In genomic region chr1:29171521-29171920, GRCh38 we compare ENCODE assay signal across 15 cellular contexts. TPM values are rescaled to one million over a fixed set of nuclear protein-coding genes. Genes with fewer than 3 reads are reported as not detected.
DNase-seq lines count a peak whose midpoint lies in the region; ATAC-seq and TF ChIP-seq lines count a peak whose summit lies in the region.
"Had no signal": no experiment of that assay in that cellular context is flagged by ENCODE, and none has a peak within 500 bp of the region (broad histone marks: within the 10 kb centered on the region; RNA-seq: fewer than 3 reads in every experiment).

No MANE protein-coding gene starts in this region.

- no peaks in the 10 kb centered on the region for H3K27me3 Mint-ChIP-seq in memory B cell

- H3K27ac ChIP-seq in cardiac muscle cell, result peak overlapping the region; percentile 44
- peak overlapping the region; percentile 9; the same call in 1 of the 2 replicates for H3K27ac ChIP-seq in SK-N-MC
- H3K27ac ChIP-seq in mesenchymal stem cell (ENCODE audit: low read length, poor library complexity, severe bottlenecking), result no peak overlapping the region
- H3K27ac ChIP-seq: lower lobe of right lung, WERI-Rb-1 had no signal

- H3K27ac Mint-ChIP-seq in memory B cell, result peak overlapping the region; percentile 87

- H3K14ac ChIP-seq in mesenchymal stem cell (ENCODE audit: low read length in 2 of 2), result no peak overlapping the region

- DNase-seq in cardiac muscle cell (ENCODE audit: low read depth in 1 of 2, low spot score in 1 of 2) (no peak), Right ventricle myocardium inferior (ENCODE audit: missing footprints) (no peak), SK-N-MC (ENCODE audit: low read depth, low spot score) (no peak), memory B cell (ENCODE audit: low spot score in 2 of 2) (no peak), GF-D8 (lab: John Stamatoyannopoulos, UW) (no peak), hepatic stellate cell (ENCODE audit: low spot score) (no peak), mesenchymal stem cell (no peak)
- DNase-seq: effector memory CD4-positive, alpha-beta T cell; lower lobe of right lung; NCI-H146; nucleus accumbens; SK-N-SH; small intestine; WERI-Rb-1 had no signal

- H3K36me3 Mint-ChIP-seq in memory B cell, result peaks cover 21% of the 10 kb centered on the region

- H3K9me3 ChIP-seq in cardiac muscle cell (ENCODE audit: low read depth) (no peaks in the 10 kb centered on the region), SK-N-MC (ENCODE audit: low read depth, low read length) (no peaks in the 10 kb centered on the region), mesenchymal stem cell (ENCODE audit: control insufficient read depth, low read length) (no peaks in the 10 kb centered on the region)
- H3K9me3 ChIP-seq: lower lobe of right lung, SK-N-SH had no signal

- intact Hi-C loops in Right ventricle myocardium inferior (cut with DNase I), result no loop called here

- no peak overlapping the region for H2BK120ac ChIP-seq in mesenchymal stem cell (ENCODE audit: low read depth, low read length)

- H2BK12ac ChIP-seq in mesenchymal stem cell (ENCODE audit: low read length in 2 of 2), result no peak overlapping the region

- peak overlapping the region; percentile 49 for H3K4me3 Mint-ChIP-seq in memory B cell

- H3K79me1 ChIP-seq in mesenchymal stem cell (replicated peaks; ENCODE audit: low read length, poor library complexity, severe bottlenecking), result no peaks in the 10 kb centered on the region

- H3K27me3 ChIP-seq in cardiac muscle cell (no peaks in the 10 kb centered on the region), mesenchymal stem cell (ENCODE audit: control insufficient read depth in 1 of 2, insufficient read depth in 1 of 2, low read length in 2 of 2) (no peaks in the 10 kb centered on the region)

- H3K4me2 ChIP-seq in mesenchymal stem cell (ENCODE audit: low read length, poor library complexity, severe bottlenecking), result no peak overlapping the region
- H3K4me2 ChIP-seq: SK-N-SH had no signal

- H3K4me1 ChIP-seq in cardiac muscle cell (ENCODE audit: low read depth), result peaks cover 8% of the 10 kb centered on the region
- peaks cover 2% of the 10 kb centered on the region for H3K4me1 ChIP-seq in mesenchymal stem cell (ENCODE audit: control insufficient read depth, insufficient read depth, low read depth, low read length)

- no peak overlapping the region for H3K18ac ChIP-seq in mesenchymal stem cell (ENCODE audit: low read depth in 1 of 2, low read length in 2 of 2)

- TF ChIP-seq CTCF in cardiac muscle cell (IDR thresholded peaks at IDR 0.05; ENCODE audit: low read depth, low read length), result no peak

- H2BK15ac ChIP-seq in mesenchymal stem cell (ENCODE audit: low read depth, poor library complexity, severe bottlenecking), result no peak overlapping the region

- no peak overlapping the region for H3K23ac ChIP-seq in mesenchymal stem cell (ENCODE audit: low read length in 2 of 2)

- H3K4me1 Mint-ChIP-seq in memory B cell, result peaks cover 33% of the 10 kb centered on the region

- H3K4me3 ChIP-seq in cardiac muscle cell (no peak overlapping the region), SK-N-MC (0 out of 2 replicates have a peak overlapping the region, but pooled peaks have one; percentile 1), mesenchymal stem cell (ENCODE audit: insufficient read depth in 1 of 2, low read depth in 1 of 2, low read length in 2 of 2) (no peak overlapping the region)
- H3K4me3 ChIP-seq: lower lobe of right lung had no signal

- H3K9ac ChIP-seq in SK-N-MC (ENCODE audit: insufficient read length), result no peak overlapping the region
- H3K9ac ChIP-seq in mesenchymal stem cell (ENCODE audit: low read length), result no peak overlapping the region
- H3K9ac ChIP-seq: SK-N-SH had no signal

- no peak overlapping the region for H2AK5ac ChIP-seq in mesenchymal stem cell (ENCODE audit: low read length, severe bottlenecking)

- H3K9me3 Mint-ChIP-seq in memory B cell, result no peaks in the 10 kb centered on the region

- H3K4ac ChIP-seq in mesenchymal stem cell (ENCODE audit: low read depth in 1 of 2, low read length in 2 of 2), result no peak overlapping the region

- H2BK5ac ChIP-seq in mesenchymal stem cell (ENCODE audit: low read depth, low read length, poor library complexity, severe bottlenecking), result no peak overlapping the region

- no peak for TF ChIP-seq POLR2A in GM18505 (IDR thresholded peaks at IDR 0.05; ENCODE audit: borderline replicate concordance, extremely low read depth, insufficient read depth, insufficient read length)

- H2AFZ ChIP-seq in mesenchymal stem cell (ENCODE audit: low read depth, low read length), result no peak overlapping the region

- H4K91ac ChIP-seq in mesenchymal stem cell (ENCODE audit: low read length), result no peak overlapping the region

- peaks cover 13% of the 10 kb centered on the region for H3K36me3 ChIP-seq in cardiac muscle cell
- H3K36me3 ChIP-seq in SK-N-MC (ENCODE audit: insufficient read depth, low read length), result peaks cover 60% of the 10 kb centered on the region
- H3K36me3 ChIP-seq in mesenchymal stem cell (ENCODE audit: control insufficient read depth in 1 of 2, insufficient read depth in 2 of 2, low read depth in 1 of 2, low read length in 2 of 2), result peaks cover 7 to 31% of the 10 kb centered on the region in 2 experiments

- WGBS in mesenchymal stem cell, result 100% methylated on average over 3 of the region's 5 CpGs

- no peak overlapping the region for H4K8ac ChIP-seq in mesenchymal stem cell (ENCODE audit: low read length)

- ATAC-seq in Right ventricle myocardium inferior, result no peak
- ATAC-seq in memory B cell (ENCODE audit: low read depth), result no peak
- no peak for ATAC-seq in GM18505 (IDR thresholded peaks at IDR 0.05; ENCODE audit: unreplicated experiment)
- ATAC-seq: lower lobe of right lung had no signal

RNA-seq across cellular contexts. Expression of gene SRSF4, which starts 10.2 kb away (rescaled TPM):
- total RNA-seq in cardiac muscle cell, result 46.4 and 92.6 TPM in 2 replicates
- 72.3 and 113 TPM in 2 replicates for polyA plus RNA-seq in cardiac muscle cell
- 52.4 TPM for total RNA-seq in Right ventricle myocardium inferior
- 52.4 TPM for polyA plus RNA-seq in mesenchymal stem cell (2013, experiment 1 of 2)
- polyA plus RNA-seq in mesenchymal stem cell (2013, experiment 2 of 2), result 51.7 TPM

RNA-seq across cellular contexts. Expression of gene TMEM200B, which starts 47.8 kb away (rescaled TPM):
- total RNA-seq in cardiac muscle cell (17.6 and 37.6 TPM in 2 replicates), Right ventricle myocardium inferior (2.1 TPM)
- 18.7 and 33.0 TPM in 2 replicates for polyA plus RNA-seq in cardiac muscle cell
- polyA plus RNA-seq in mesenchymal stem cell (2013, experiment 1 of 2), result 4.3 TPM
- polyA plus RNA-seq in mesenchymal stem cell (2013, experiment 2 of 2), result 4.3 TPM

RNA-seq across cellular contexts. Expression of gene MECR, which starts 59.2 kb away (rescaled TPM):
- 24.8 and 41.4 TPM in 2 replicates for total RNA-seq in cardiac muscle cell
- polyA plus RNA-seq in cardiac muscle cell, result 60.0 and 62.8 TPM in 2 replicates
- 35.4 TPM for total RNA-seq in Right ventricle myocardium inferior
- polyA plus RNA-seq in mesenchymal stem cell (2013, experiment 1 of 2), result 17.2 TPM
- polyA plus RNA-seq in mesenchymal stem cell (2013, experiment 2 of 2), result 18.3 TPM
